25 cellular contexts compared by ENCODE assay signal in genomic region chr10:52771534-52772455, GRCh38. TPM values are rescaled to one million over a fixed set of nuclear protein-coding genes. Genes with fewer than 3 reads are reported as not detected.
A peak's percentile ranks its signal among the peaks of the same experiment; 100 is the strongest.
DNase-seq lines count a peak whose midpoint lies in the region; ATAC-seq, FAIRE-seq and TF ChIP-seq lines count a peak whose summit lies in the region.
"Had no signal": no experiment of that assay in that cellular context is flagged by ENCODE, and none has a peak within 500 bp of the region (broad histone marks: within the 10 kb centered on the region; RNA-seq: fewer than 3 reads in every experiment).

No MANE protein-coding gene starts in this region.

- H3K4me1 ChIP-seq in foreskin keratinocyte, result no peaks in the 10 kb centered on the region
- H3K4me1 ChIP-seq: Peyer's patch, uterus had no signal

- TF ChIP-seq POLR2A in H54 (IDR thresholded peaks at IDR 0.05; ENCODE audit: low read depth, low read length), result no peak

- DNase-seq in A172 (ENCODE audit: low spot score) (peak; percentile 10), MG63 (peak; percentile 11), T1000 (lab: John Stamatoyannopoulos, UW) (peak; percentile 38), foreskin keratinocyte (peak; percentile 31 to 39), H54 (ENCODE audit: insufficient read length, low spot score) (no peak), SIG-M5 (lab: John Stamatoyannopoulos, UW) (no peak), left colon (no peak)
- DNase-seq: activated CD4-positive, alpha-beta T cell treated with anti-CD3 and anti-CD28 coated beads for 36 hours; C1 segment of cervical spinal cord; dermis blood vessel endothelial cell; left cardiac atrium; NCI-H1417 treated with DMSO at 0.1 percent for 48 hours; NCI-H748 treated with DMSO at 0.1 percent for 48 hours; Peyer's patch; stimulated activated CD8-positive, alpha-beta memory T cell treated with anti-CD3 and anti-CD28 coated beads, Interleukin-4, amount 100 ng/mL, for 48 hours; T-helper 9 cell; uterus had no signal

- H3K4me3 ChIP-seq in MG63, result no peak overlapping the region
- H3K4me3 ChIP-seq: cardiac muscle cell, Peyer's patch, SK-N-MC, uterus had no signal

- ATAC-seq in foreskin keratinocyte (peak; percentile 26), left colon (no peak), HG02885 (IDR thresholded peaks at IDR 0.05; ENCODE audit: poor library complexity, unreplicated experiment) (no peak)
- ATAC-seq: activated CD4-positive, alpha-beta T cell treated with anti-CD3 and anti-CD28 coated beads for 36 hours; left cardiac atrium had no signal

- intact Hi-C loops in left colon (cut with DNase I, micrococcal nuclease), result no loop called here

- H3K36me3 ChIP-seq in MG63, result no peaks in the 10 kb centered on the region
- H3K36me3 ChIP-seq: cardiac muscle cell, Peyer's patch, uterus had no signal

- FAIRE-seq in H54 (lab: Jason Lieb, UNC), result no peak
- FAIRE-seq: A204.1, endothelial cell of umbilical vein, frontal cortex had no signal

- no peak for TF ChIP-seq CTCF in foreskin keratinocyte (conservative IDR thresholded peaks at IDR 0.05)

- H3K27ac ChIP-seq in foreskin keratinocyte, result no peak overlapping the region
- H3K27ac ChIP-seq: cardiac muscle cell, Peyer's patch, SK-N-MC, uterus had no signal

- H3K27me3 ChIP-seq in MG63 (no peaks in the 10 kb centered on the region), foreskin keratinocyte (no peaks in the 10 kb centered on the region)
- H3K27me3 ChIP-seq: Peyer's patch, uterus had no signal

- H3K9me3 ChIP-seq in MG63, result no peaks in the 10 kb centered on the region
- H3K9me3 ChIP-seq: Peyer's patch, uterus had no signal

RNA-seq across cellular contexts. Expression of gene MBL2, which starts 0.8 kb away (rescaled TPM):
- total RNA-seq in A172 (2014; rRNA removed; shearing (Covaris generic)), result not detected in 2 replicates
- not detected in 2 replicates for total RNA-seq in MG63 (2014; rRNA removed; shearing (Covaris generic); ENCODE audit: low replicate concordance)
- total RNA-seq in foreskin keratinocyte, result not detected in 2 replicates
- polyA plus RNA-seq in foreskin keratinocyte, result not detected in 2 replicates
- not detected for total RNA-seq in left colon
- total RNA-seq: activated CD4-positive, alpha-beta T cell treated with anti-CD3 and anti-CD28 coated beads for 36 hours; activated T-helper 2 cell treated with anti-CD3 and anti-CD28 coated beads, Interferon-gamma antibody, Interleukin-2, Interleukin-4, amounts not matched to agents 10 μg/mL and 5 μg/mL and 100 μg/mL, durations not matched to agents 14 hours and 24 hours and 36 hours; cardiac muscle cell; dermis blood vessel endothelial cell; endothelial cell of umbilical vein; frontal cortex; left cardiac atrium; Peyer's patch; subcutaneous adipose tissue; uterus had no signal
- polyA plus RNA-seq: cardiac muscle cell, endothelial cell of umbilical vein had no signal

Comparison
In these comparisons a context has a peak if more than half of its experiments do, and no peak if none do; other contexts are left out.
1. DNase-seq: peak in A172 (single experiment), MG63 (single experiment), T1000 (single experiment) and foreskin keratinocyte (2 of 2); none in H54 (single experiment), SIG-M5 (single experiment) and left colon (0 of 2).